Comparison of ENCODE assay signal across 13 cellular contexts in the genomic region with DNA sequence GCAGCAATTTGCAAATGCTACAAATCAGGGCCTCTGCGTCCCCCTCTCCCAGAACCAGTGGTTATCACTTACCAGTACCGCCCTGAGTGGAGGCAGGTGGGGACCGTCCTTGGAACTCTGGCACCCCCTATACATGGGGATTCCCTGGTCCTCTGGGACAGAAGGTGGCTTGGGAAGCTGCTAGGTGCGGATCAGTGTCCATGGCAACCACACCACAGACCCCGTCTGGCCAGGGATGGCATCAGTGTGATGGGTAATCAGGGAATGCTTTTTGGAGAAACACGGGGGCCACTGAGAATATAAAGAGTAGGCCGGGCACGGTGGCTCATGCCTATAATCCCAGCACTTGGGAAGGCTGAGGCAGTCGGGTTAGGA.
"Had no signal": no experiment of that assay in that cellular context is flagged by ENCODE, and none has a peak within 500 bp of the region (broad histone marks: within the 10 kb centered on the region; RNA-seq: fewer than 3 reads in every experiment).

No MANE protein-coding gene starts in this region.

- H3K9me3 Mint-ChIP-seq: activated T-helper 1 cell treated with anti-CD3 and anti-CD28 coated beads, Interleukin-12 subunit alpha, Interleukin-12 subunit beta, Interleukin-2, Interleukin-4 antibody, amounts not matched to agents 30 ng/mL and 10 ng/mL and 1 ng/mL, durations not matched to agents 14 hours and 24 hours and 36 hours; dendritic cell treated with granulocyte-macrophage colony-stimulating factor and Interleukin-4, amounts not matched to agents 40 ng/mL and 50 ng/mL, for 4 days; effector memory CD8-positive, alpha-beta T cell; T-cell; WTC11 had no signal

- H3K27me3 ChIP-seq: body of pancreas, transverse colon had no signal

- H3K27ac ChIP-seq: SK-N-MC, transverse colon had no signal

- DNase-seq: activated CD4-positive, alpha-beta T cell treated with anti-CD3 and anti-CD28 coated beads for 48 hours; activated CD8-positive, alpha-beta T cell treated with anti-CD3 and anti-CD28 coated beads, Interleukin-2, amount 10 ng/mL, durations not matched to agents 7 days and 5 days; activated naive CD4-positive, alpha-beta T cell treated with Interleukin-2 at 50 U/mL for 16 hours; effector memory CD8-positive, alpha-beta T cell; mesendoderm; T-cell; transverse colon had no signal

- H3K27me3 Mint-ChIP-seq: dendritic cell treated with granulocyte-macrophage colony-stimulating factor and Interleukin-4, amounts not matched to agents 40 ng/mL and 50 ng/mL, for 4 days; effector memory CD8-positive, alpha-beta T cell; T-cell had no signal

- H3K27ac Mint-ChIP-seq: activated CD8-positive, alpha-beta T cell treated with anti-CD3 and anti-CD28 coated beads, Interleukin-2, amount 10 ng/mL, durations not matched to agents 7 days and 5 days; activated T-helper 1 cell treated with anti-CD3 and anti-CD28 coated beads, Interleukin-12 subunit alpha, Interleukin-12 subunit beta, Interleukin-2, Interleukin-4 antibody, amounts not matched to agents 30 ng/mL and 10 ng/mL and 1 ng/mL, durations not matched to agents 14 hours and 24 hours and 36 hours; dendritic cell treated with granulocyte-macrophage colony-stimulating factor and Interleukin-4, amounts not matched to agents 40 ng/mL and 50 ng/mL, for 4 days; T-cell; WTC11 had no signal

- H3K4me2 ChIP-seq: smooth muscle cell had no signal

- H3K4me3 ChIP-seq: body of pancreas, SK-N-MC, smooth muscle cell, transverse colon had no signal

- H3K9me3 ChIP-seq: body of pancreas, transverse colon had no signal

- H3K4me3 Mint-ChIP-seq: activated CD8-positive, alpha-beta T cell treated with anti-CD3 and anti-CD28 coated beads, Interleukin-2, amount 10 ng/mL, durations not matched to agents 7 days and 5 days; activated T-helper 1 cell treated with anti-CD3 and anti-CD28 coated beads, Interleukin-12 subunit alpha, Interleukin-12 subunit beta, Interleukin-2, Interleukin-4 antibody, amounts not matched to agents 30 ng/mL and 10 ng/mL and 1 ng/mL, durations not matched to agents 14 hours and 24 hours and 36 hours; dendritic cell treated with granulocyte-macrophage colony-stimulating factor and Interleukin-4, amounts not matched to agents 40 ng/mL and 50 ng/mL, for 4 days; effector memory CD8-positive, alpha-beta T cell; WTC11 had no signal

- H3K4me1 ChIP-seq: body of pancreas, transverse colon had no signal

- ATAC-seq: activated CD8-positive, alpha-beta T cell treated with anti-CD3 and anti-CD28 coated beads, Interleukin-2, amount 10 ng/mL, durations not matched to agents 7 days and 5 days; body of pancreas; effector memory CD8-positive, alpha-beta T cell; T-cell; WTC11 had no signal

- H3K36me3 Mint-ChIP-seq: WTC11 had no signal
